In genomic region chr19:3692141-3693029, GRCh38 we compare ENCODE assay signal across 8 cellular contexts. TPM values are rescaled to one million over a fixed set of nuclear protein-coding genes. Genes with fewer than 3 reads are reported as not detected.
DNase-seq lines count a peak whose midpoint lies in the region; ATAC-seq and TF ChIP-seq lines count a peak whose summit lies in the region.

No MANE protein-coding gene starts in this region.

- no peaks in the 10 kb centered on the region for H3K27me3 ChIP-seq in H7 (ENCODE audit: control insufficient read depth, insufficient read depth, low read length)
- no peaks in the 10 kb centered on the region for H3K27me3 ChIP-seq in fibroblast of lung (ENCODE audit: control insufficient read depth, insufficient read depth, low read length)

- CTCF ChIA-PET in activated CD8-positive, alpha-beta T cell treated with anti-CD3 and anti-CD28 coated beads, Interleukin-2, amount 10 ng/mL, durations not matched to agents 7 days and 5 days (lab: Charles Lee), result interaction anchor here (0.8 to 1.9 kb wide), 5 partner anchors 13 to 129 kb away, joined by 3 to 6 read pairs (median 3); no protein-coding TSS in a partner anchor

- H3K4me3 ChIP-seq in H7 (ENCODE audit: insufficient read depth, low read depth, low read length) (no peak overlapping the region), fibroblast of lung (replicated peaks in 1 of 4; ENCODE audit: control extremely low read depth in 1 of 4, insufficient read depth in 1 of 4, low read depth in 3 of 4, low read length in 4 of 4) (no peak overlapping the region)

- H3K79me2 ChIP-seq in fibroblast of lung (ENCODE audit: control insufficient read depth, insufficient read depth, low read length), result peaks cover 32% of the 10 kb centered on the region

- no peaks in the 10 kb centered on the region for H3K9me3 ChIP-seq in fibroblast of lung (ENCODE audit: control insufficient read depth, insufficient read depth, low read depth, low read length)

- no peak overlapping the region for H3K4me3 Mint-ChIP-seq in activated CD8-positive, alpha-beta T cell treated with anti-CD3 and anti-CD28 coated beads, Interleukin-2, amount 10 ng/mL, durations not matched to agents 7 days and 5 days

- H3K9ac ChIP-seq in fibroblast of lung (ENCODE audit: insufficient read depth, low read length), result no peak overlapping the region

- TF ChIP-seq CTCF in fibroblast of lung (conservative IDR thresholded peaks at IDR 0.05 in 1 of 2, IDR thresholded peaks at IDR 0.05 in 1 of 2; ENCODE audit: low read depth in 1 of 2, low read length in 2 of 2), result peak; percentile 16 to 53

- no peak overlapping the region for H3K4me2 ChIP-seq in fibroblast of lung (ENCODE audit: extremely low read depth, insufficient read depth, low read length)

- H2AFZ ChIP-seq in fibroblast of lung (ENCODE audit: low read length), result no peak overlapping the region

- POLR2A ChIA-PET in activated CD8-positive, alpha-beta T cell treated with anti-CD3 and anti-CD28 coated beads, Interleukin-2, amount 10 ng/mL, durations not matched to agents 7 days and 5 days (lab: Charles Lee), result no interaction called here

- no peaks in the 10 kb centered on the region for H3K27me3 Mint-ChIP-seq in activated CD8-positive, alpha-beta T cell treated with anti-CD3 and anti-CD28 coated beads, Interleukin-2, amount 10 ng/mL, durations not matched to agents 7 days and 5 days (ENCODE audit: low read depth)

- H3K36me3 Mint-ChIP-seq in activated CD8-positive, alpha-beta T cell treated with anti-CD3 and anti-CD28 coated beads, Interleukin-2, amount 10 ng/mL, durations not matched to agents 7 days and 5 days (ENCODE audit: low read depth), result peaks cover 6% of the 10 kb centered on the region

- no peaks in the 10 kb centered on the region for H3K9me3 Mint-ChIP-seq in activated CD8-positive, alpha-beta T cell treated with anti-CD3 and anti-CD28 coated beads, Interleukin-2, amount 10 ng/mL, durations not matched to agents 7 days and 5 days (ENCODE audit: insufficient read depth)

- H3K4me1 Mint-ChIP-seq in activated CD8-positive, alpha-beta T cell treated with anti-CD3 and anti-CD28 coated beads, Interleukin-2, amount 10 ng/mL, durations not matched to agents 7 days and 5 days (ENCODE audit: low read depth), result peaks cover 40% of the 10 kb centered on the region

- no peaks in the 10 kb centered on the region for H3K4me1 ChIP-seq in fibroblast of lung (ENCODE audit: control insufficient read depth, extremely low read depth, insufficient read depth, low read length)

- H3K36me3 ChIP-seq in H7 (replicated peaks; ENCODE audit: control insufficient read depth, insufficient read depth, low read length) (no peaks in the 10 kb centered on the region), fibroblast of lung (ENCODE audit: control insufficient read depth, insufficient read depth, low read length) (peaks cover 4% of the 10 kb centered on the region)

- peak; percentile 93 for DNase-seq in H7
- peak; percentile 39 for DNase-seq in activated CD8-positive, alpha-beta T cell treated with anti-CD3 and anti-CD28 coated beads, Interleukin-2, amount 10 ng/mL, durations not matched to agents 7 days and 5 days
- DNase-seq in fibroblast of lung (ENCODE audit: low read depth in 2 of 2), result no peak
- peak in 2 of 3 donors; percentile 40 to 55 for DNase-seq in stimulated activated CD4-positive, alpha-beta T cell treated with anti-CD3 and anti-CD28 coated beads, Interleukin-12 subunit alpha, Interleukin-12 subunit beta, amount 100 ng/mL, for 48 hours (ENCODE audit: low read depth in 2 of 3, low spot score in 1 of 3)
- no peak for DNase-seq in NOMO-1 treated with dmso at 0.1 percent for 144 hours (lab: John Stamatoyannopoulos, UW; ENCODE audit: unreplicated experiment)
- no peak for DNase-seq in SW480 (ENCODE audit: low spot score)
- no peak for DNase-seq in NCI-H2171 treated with DMSO at 0.1 percent for 48 hours (lab: John Stamatoyannopoulos, UW)

- peak; percentile 33 for ATAC-seq in activated CD8-positive, alpha-beta T cell treated with anti-CD3 and anti-CD28 coated beads, Interleukin-2, amount 10 ng/mL, durations not matched to agents 7 days and 5 days
- no peak for ATAC-seq in GM18868 (IDR thresholded peaks at IDR 0.05; ENCODE audit: unreplicated experiment)

- no peak overlapping the region for H3K27ac ChIP-seq in fibroblast of lung (ENCODE audit: insufficient read depth, low read length)

- no peaks in the 10 kb centered on the region for H4K20me1 ChIP-seq in fibroblast of lung (ENCODE audit: control insufficient read depth, extremely low read depth, insufficient read depth, low read length)

- no peak overlapping the region for H3K27ac Mint-ChIP-seq in activated CD8-positive, alpha-beta T cell treated with anti-CD3 and anti-CD28 coated beads, Interleukin-2, amount 10 ng/mL, durations not matched to agents 7 days and 5 days

RNA-seq across cellular contexts. Expression of gene PIP5K1C, which starts 7.9 kb away (rescaled TPM):
- total RNA-seq in H7 (2014; rRNA removed; shearing (Covaris generic)), result 13.7 and 15.6 TPM in 2 replicates
- total RNA-seq in activated CD8-positive, alpha-beta T cell treated with anti-CD3 and anti-CD28 coated beads, Interleukin-2, amount 10 ng/mL, durations not matched to agents 7 days and 5 days, result 10 to 100 TPM; 19.7 to 20.0 TPM
- 11.3 and 16.7 TPM in 2 replicates for total RNA-seq in fibroblast of lung
- polyA plus RNA-seq in fibroblast of lung, result 8.7 and 12.9 TPM in 2 replicates
- polyA plus RNA-seq in fibroblast of lung (2012), result 31.0 and 38.1 TPM in 2 replicates
- polyA minus RNA-seq in fibroblast of lung (ENCODE audit: low replicate concordance), result 107 and 113 TPM in 2 replicates

RNA-seq across cellular contexts. Expression of gene TJP3, which starts 15.8 kb away (rescaled TPM):
- 10.7 and 18.8 TPM in 2 replicates for total RNA-seq in H7 (2014; rRNA removed; shearing (Covaris generic))
- 1 to 10 TPM; 1.3 TPM for total RNA-seq in activated CD8-positive, alpha-beta T cell treated with anti-CD3 and anti-CD28 coated beads, Interleukin-2, amount 10 ng/mL, durations not matched to agents 7 days and 5 days
- total RNA-seq in fibroblast of lung, result not detected in 2 replicates
- not detected in 2 replicates for polyA plus RNA-seq in fibroblast of lung
- not detected in 2 replicates for polyA plus RNA-seq in fibroblast of lung (2012)
- polyA minus RNA-seq in fibroblast of lung (ENCODE audit: low replicate concordance), result not detected in 2 replicates

Comparison
In these comparisons a context has a peak if more than half of its experiments do, and no peak if none do; other contexts are left out.
1. DNase-seq: peak in H7 (single experiment), activated CD8-positive, alpha-beta T cell treated with anti-CD3 and anti-CD28 coated beads, Interleukin-2, amount 10 ng/mL, durations not matched to agents 7 days and 5 days (single experiment) and stimulated activated CD4-positive, alpha-beta T cell treated with anti-CD3 and anti-CD28 coated beads, Interleukin-12 subunit alpha, Interleukin-12 subunit beta, amount 100 ng/mL, for 48 hours (2 of 3); none in fibroblast of lung (0 of 2), NOMO-1 treated with dmso at 0.1 percent for 144 hours (single experiment), SW480 (single experiment) and NCI-H2171 treated with DMSO at 0.1 percent for 48 hours (single experiment).